1 cellular context compared by ENCODE assay signal in genomic region chr1:176733661-176734060, GRCh38.
TF ChIP-seq lines count a peak whose summit lies in the region.

No MANE protein-coding gene starts in this region.

TF ChIP-seq in GM23338, 12 proteins besides CTCF, POLR2A, EP300 and RAD21 (continued from another document):
- TF ChIP-seq ZNF462 (CRISPR knock-in tag; IDR thresholded peaks at IDR 0.05): no peak
- TF ChIP-seq JUNB (IDR thresholded peaks at IDR 0.05; ENCODE audit: unreplicated experiment): no peak
- no peak for TF ChIP-seq CREB1 (CRISPR knock-in tag; IDR thresholded peaks at IDR 0.05; ENCODE audit: low read depth)
